Comparison of ENCODE assay signal across 8 cellular contexts in the genomic region with DNA sequence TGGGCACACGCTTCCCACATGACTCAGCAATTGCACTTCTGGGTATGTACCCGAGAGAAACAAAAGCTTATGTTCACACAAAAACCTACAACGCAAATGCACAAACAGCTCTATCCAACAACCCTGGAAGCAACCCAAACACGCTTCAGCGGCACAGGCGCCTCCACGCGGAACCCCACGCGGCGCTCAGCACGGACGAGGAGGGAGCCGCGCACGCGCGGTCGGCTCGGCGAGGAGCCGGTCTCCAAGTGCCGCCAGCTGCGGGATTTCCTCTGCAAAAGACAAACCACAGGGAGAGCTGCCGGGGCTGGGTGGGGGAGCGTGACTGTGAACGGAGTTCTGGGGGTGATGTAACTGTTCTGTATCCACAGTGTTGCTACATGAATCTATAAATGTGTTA.
DNase-seq lines count a peak whose midpoint lies in the region; ATAC-seq and TF ChIP-seq lines count a peak whose summit lies in the region.
"Not testable (repeated sequence)": the region's sequence is repeated elsewhere in the genome, so short reads cannot be mapped to it uniquely, and the experiment has no call there.

No MANE protein-coding gene starts in this region.

- peak overlapping the region in 3 of 8 donors; percentile 8 to 47 (median 45) for H3K4me3 Mint-ChIP-seq in CD4-positive, alpha-beta memory T cell
- H3K4me3 Mint-ChIP-seq in activated CD8-positive, alpha-beta memory T cell treated with anti-CD3 and anti-CD28 coated beads, Interleukin-2, amount 10 ng/mL, durations not matched to agents 7 days and 5 days = peak overlapping the region; percentile 43
- H3K4me3 Mint-ChIP-seq in central memory CD8-positive, alpha-beta T cell = peak overlapping the region; percentile 32
- H3K4me3 Mint-ChIP-seq in immature natural killer cell = peak overlapping the region in 4 of 5 donors; percentile 7 to 66 (median 54)
- H3K4me3 Mint-ChIP-seq in stimulated activated effector memory CD8-positive, alpha-beta T cell treated with anti-CD3 and anti-CD28 coated beads, Interleukin-12 subunit alpha, Interleukin-12 subunit beta, amount 100 ng/mL, for 72 hours = peak overlapping the region; percentile 30

- not testable (repeated sequence) for H3K27ac ChIP-seq in CD4-positive, alpha-beta memory T cell (ENCODE audit: low read depth, low read length); WERI-Rb-1; spleen

- CTCF ChIA-PET in CD4-positive, alpha-beta memory T cell (lab: Charles Lee; ENCODE audit: partially characterized antibody); activated CD8-positive, alpha-beta memory T cell treated with anti-CD3 and anti-CD28 coated beads, Interleukin-2, amount 10 ng/mL, durations not matched to agents 7 days and 5 days (lab: Charles Lee): not testable (repeated sequence)

- H3K9me3 Mint-ChIP-seq in CD4-positive, alpha-beta memory T cell; activated CD8-positive, alpha-beta memory T cell treated with anti-CD3 and anti-CD28 coated beads, Interleukin-2, amount 10 ng/mL, durations not matched to agents 7 days and 5 days (ENCODE audit: low read depth); central memory CD8-positive, alpha-beta T cell; immature natural killer cell; stimulated activated effector memory CD8-positive, alpha-beta T cell treated with anti-CD3 and anti-CD28 coated beads, Interleukin-12 subunit alpha, Interleukin-12 subunit beta, amount 100 ng/mL, for 72 hours: not testable (repeated sequence)

- not testable (repeated sequence) for H3K27me3 Mint-ChIP-seq in CD4-positive, alpha-beta memory T cell; activated CD8-positive, alpha-beta memory T cell treated with anti-CD3 and anti-CD28 coated beads, Interleukin-2, amount 10 ng/mL, durations not matched to agents 7 days and 5 days; central memory CD8-positive, alpha-beta T cell; immature natural killer cell (ENCODE audit: low read depth in 3 of 3)

- H3K4me3 ChIP-seq in CD4-positive, alpha-beta memory T cell (ENCODE audit: low read length in 2 of 2); WERI-Rb-1 (ENCODE audit: low read depth, low read length); spleen: not testable (repeated sequence)

- not testable (repeated sequence) for H3K36me3 ChIP-seq in CD4-positive, alpha-beta memory T cell (ENCODE audit: insufficient read depth, low read length); WERI-Rb-1; spleen

- TF ChIP-seq POLR2A in spleen (IDR thresholded peaks at IDR 0.05) = not testable (repeated sequence)

- 24 to 65% (median 40%) methylated on average over 3 to 24 of the region's 27 CpGs for WGBS in spleen, 5 donors

- H3K9me3 ChIP-seq in CD4-positive, alpha-beta memory T cell (ENCODE audit: control insufficient read depth in 1 of 2, low read length in 2 of 2); WERI-Rb-1 (ENCODE audit: severe bottlenecking); spleen: not testable (repeated sequence)

- intact Hi-C loops in CD4-positive, alpha-beta memory T cell (cut with micrococcal nuclease); spleen (cut with DNase I; ENCODE audit: low total_unique reads): not testable (repeated sequence)

- ATAC-seq in activated CD8-positive, alpha-beta memory T cell treated with anti-CD3 and anti-CD28 coated beads, Interleukin-2, amount 10 ng/mL, durations not matched to agents 7 days and 5 days; central memory CD8-positive, alpha-beta T cell (replicated peaks; ENCODE audit: extremely low read depth, poor library complexity, severe bottlenecking); stimulated activated effector memory CD8-positive, alpha-beta T cell treated with anti-CD3 and anti-CD28 coated beads, Interleukin-12 subunit alpha, Interleukin-12 subunit beta, amount 100 ng/mL, for 72 hours: not testable (repeated sequence)

- POLR2A ChIA-PET in CD4-positive, alpha-beta memory T cell (lab: Charles Lee; ENCODE audit: partially characterized antibody) = not testable (repeated sequence)

- not testable (repeated sequence) for H3K4me1 ChIP-seq in CD4-positive, alpha-beta memory T cell (ENCODE audit: insufficient read depth, low read length); spleen

- DNase-seq in CD4-positive, alpha-beta memory T cell = peak in 4 of 5 donors; percentile 17 to 46 (median 24)
- peak; percentile 22 for DNase-seq in WERI-Rb-1
- DNase-seq in activated CD8-positive, alpha-beta memory T cell treated with anti-CD3 and anti-CD28 coated beads, Interleukin-2, amount 10 ng/mL, durations not matched to agents 7 days and 5 days = peak; percentile 59
- peak; percentile 16 for DNase-seq in activated gamma-delta T cell treated with Interleukin-2 at 50 U/mL for 16 hours
- peak; percentile 9 to 18 for DNase-seq in central memory CD8-positive, alpha-beta T cell (ENCODE audit: low spot score in 2 of 2)
- DNase-seq in immature natural killer cell = peak; percentile 36 to 60 (median 51)
- DNase-seq in spleen = peak; percentile 45
- peak; percentile 2 to 51 for DNase-seq in stimulated activated effector memory CD8-positive, alpha-beta T cell treated with anti-CD3 and anti-CD28 coated beads, Interleukin-12 subunit alpha, Interleukin-12 subunit beta, amount 100 ng/mL, for 72 hours (ENCODE audit: low spot score in 2 of 2)

- not testable (repeated sequence) for H3K4me1 Mint-ChIP-seq in CD4-positive, alpha-beta memory T cell; activated CD8-positive, alpha-beta memory T cell treated with anti-CD3 and anti-CD28 coated beads, Interleukin-2, amount 10 ng/mL, durations not matched to agents 7 days and 5 days; central memory CD8-positive, alpha-beta T cell; immature natural killer cell; stimulated activated effector memory CD8-positive, alpha-beta T cell treated with anti-CD3 and anti-CD28 coated beads, Interleukin-12 subunit alpha, Interleukin-12 subunit beta, amount 100 ng/mL, for 72 hours

- not testable (repeated sequence) for H3K27me3 ChIP-seq in CD4-positive, alpha-beta memory T cell (ENCODE audit: insufficient read depth, low read length); WERI-Rb-1 (ENCODE audit: insufficient read depth, low read depth, severe bottlenecking); spleen (replicated peaks in 1 of 7)

- not testable (repeated sequence) for H3K27ac Mint-ChIP-seq in CD4-positive, alpha-beta memory T cell; activated CD8-positive, alpha-beta memory T cell treated with anti-CD3 and anti-CD28 coated beads, Interleukin-2, amount 10 ng/mL, durations not matched to agents 7 days and 5 days; central memory CD8-positive, alpha-beta T cell (ENCODE audit: low read depth); immature natural killer cell; stimulated activated effector memory CD8-positive, alpha-beta T cell treated with anti-CD3 and anti-CD28 coated beads, Interleukin-12 subunit alpha, Interleukin-12 subunit beta, amount 100 ng/mL, for 72 hours

- not testable (repeated sequence) for TF ChIP-seq CTCF in WERI-Rb-1 (IDR thresholded peaks at IDR 0.05; ENCODE audit: low read depth, low read length); spleen (IDR thresholded peaks at IDR 0.05 in 8 of 11, conservative IDR thresholded peaks at IDR 0.05 in 3 of 11)

- H3K36me3 Mint-ChIP-seq in CD4-positive, alpha-beta memory T cell; activated CD8-positive, alpha-beta memory T cell treated with anti-CD3 and anti-CD28 coated beads, Interleukin-2, amount 10 ng/mL, durations not matched to agents 7 days and 5 days; central memory CD8-positive, alpha-beta T cell (ENCODE audit: insufficient read depth); immature natural killer cell; stimulated activated effector memory CD8-positive, alpha-beta T cell treated with anti-CD3 and anti-CD28 coated beads, Interleukin-12 subunit alpha, Interleukin-12 subunit beta, amount 100 ng/mL, for 72 hours: not testable (repeated sequence)
